ENCODE assay signal across 14 cellular contexts in genomic region chr2:109646961-109647360, GRCh38.
"Had no signal": no experiment of that assay in that cellular context is flagged by ENCODE, and none has a peak within 500 bp of the region (broad histone marks: within the 10 kb centered on the region; RNA-seq: fewer than 3 reads in every experiment).

No MANE protein-coding gene starts in this region.

- ATAC-seq: activated T-cell treated with anti-CD3 and anti-CD28 coated beads, Interleukin-2, amount 50 U/mL, for 72 hours; natural killer cell treated with Interleukin-12 subunit alpha and Interleukin-12 subunit beta and Interleukin-15 and Interleukin-18, amount 100 ng/mL, for 72 hours had no signal

- H3K4me3 ChIP-seq: adrenal gland, cardiac muscle cell, dorsolateral prefrontal cortex, lower lobe of right lung had no signal

- FAIRE-seq: colon had no signal

- DNase-seq: activated CD4-positive, alpha-beta T cell treated with anti-CD3 and anti-CD28 coated beads, Interleukin-2, amount 50 U/mL, for 4 hours; activated effector memory CD4-positive, alpha-beta T cell treated with anti-CD3 and anti-CD28 coated beads, Interleukin-2, amount 50 U/mL, for 16 hours; activated T-cell treated with anti-CD3 and anti-CD28 coated beads, Interleukin-2, amount 50 U/mL, for 72 hours; adrenal gland; dorsolateral prefrontal cortex; foreskin melanocyte; glutamatergic neuron; hypothalamus; lower lobe of right lung; stimulated activated CD4-positive, alpha-beta T cell treated with anti-CD3 and anti-CD28 coated beads, Interleukin-2, amount 100 ng/mL, for 24 hours had no signal

- H3K9me3 ChIP-seq: adrenal gland, lower lobe of right lung, neutrophil had no signal

- H3K36me3 ChIP-seq: adrenal gland, cardiac muscle cell, lower lobe of right lung, neutrophil had no signal

- H3K27ac ChIP-seq: adrenal gland, cardiac muscle cell, dorsolateral prefrontal cortex, lower lobe of right lung, neutrophil had no signal

- H3K27me3 ChIP-seq: adrenal gland, cardiac muscle cell, dorsolateral prefrontal cortex, neutrophil had no signal
